ENCODE assay signal across 1 cellular context in the genomic region with DNA sequence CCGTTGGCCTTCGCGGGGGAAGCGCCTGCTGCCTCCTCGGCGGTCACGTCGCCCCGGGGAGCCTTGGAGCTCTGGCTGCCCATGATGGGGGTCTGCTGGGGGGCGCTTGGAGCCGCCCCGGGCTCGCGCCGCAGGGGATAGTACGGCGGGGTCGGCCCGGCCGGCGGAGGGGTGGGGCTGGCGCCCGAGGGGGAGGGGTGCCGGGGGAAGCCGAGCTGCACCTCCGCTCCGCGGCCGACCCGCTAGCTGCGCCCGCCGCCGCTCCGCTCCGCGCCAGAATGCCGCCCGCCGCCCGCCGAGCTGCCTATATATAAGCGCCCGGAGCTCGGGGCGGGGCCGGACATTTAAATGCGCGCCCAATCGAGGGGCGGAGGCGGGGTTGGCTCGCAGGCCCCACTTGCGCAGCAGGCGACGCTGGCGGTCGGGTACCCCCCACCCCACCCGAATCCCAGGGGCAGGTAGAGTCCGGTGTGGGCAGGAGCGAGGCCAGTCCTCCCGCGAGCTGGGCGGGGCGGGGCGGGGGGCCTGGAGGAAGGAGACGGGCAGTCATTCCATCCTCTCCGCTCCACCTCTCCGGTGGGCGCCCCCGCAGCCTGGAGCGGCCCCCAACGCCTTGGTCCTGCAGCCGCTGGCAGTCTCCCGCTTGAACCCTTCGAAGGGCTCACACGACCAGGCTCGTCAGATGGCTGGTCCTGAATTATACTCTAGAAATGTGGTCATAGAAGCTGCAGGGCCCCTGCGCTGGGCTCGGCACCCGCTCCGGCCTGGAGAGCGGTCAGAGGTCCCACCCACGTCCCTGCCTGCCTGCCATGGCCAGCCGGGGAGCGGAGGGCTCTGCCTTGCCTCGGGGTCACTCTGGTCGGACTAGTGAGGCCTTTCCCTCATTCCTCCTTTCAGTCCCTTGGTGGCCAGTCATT.
TF ChIP-seq lines count a peak whose summit lies in the region.

A gene with protein sequence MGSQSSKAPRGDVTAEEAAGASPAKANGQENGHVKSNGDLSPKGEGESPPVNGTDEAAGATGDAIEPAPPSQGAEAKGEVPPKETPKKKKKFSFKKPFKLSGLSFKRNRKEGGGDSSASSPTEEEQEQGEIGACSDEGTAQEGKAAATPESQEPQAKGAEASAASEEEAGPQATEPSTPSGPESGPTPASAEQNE (minus strand): TSS at position 283 of the 917 bp plus-strand sequence. CDS start 200 bp downstream, at position 83.

TF ChIP-seq in HepG2, 621 proteins besides CTCF, POLR2A, EP300 and RAD21 (continued from another document and continues in another):
- TF ChIP-seq, protein P1, sequence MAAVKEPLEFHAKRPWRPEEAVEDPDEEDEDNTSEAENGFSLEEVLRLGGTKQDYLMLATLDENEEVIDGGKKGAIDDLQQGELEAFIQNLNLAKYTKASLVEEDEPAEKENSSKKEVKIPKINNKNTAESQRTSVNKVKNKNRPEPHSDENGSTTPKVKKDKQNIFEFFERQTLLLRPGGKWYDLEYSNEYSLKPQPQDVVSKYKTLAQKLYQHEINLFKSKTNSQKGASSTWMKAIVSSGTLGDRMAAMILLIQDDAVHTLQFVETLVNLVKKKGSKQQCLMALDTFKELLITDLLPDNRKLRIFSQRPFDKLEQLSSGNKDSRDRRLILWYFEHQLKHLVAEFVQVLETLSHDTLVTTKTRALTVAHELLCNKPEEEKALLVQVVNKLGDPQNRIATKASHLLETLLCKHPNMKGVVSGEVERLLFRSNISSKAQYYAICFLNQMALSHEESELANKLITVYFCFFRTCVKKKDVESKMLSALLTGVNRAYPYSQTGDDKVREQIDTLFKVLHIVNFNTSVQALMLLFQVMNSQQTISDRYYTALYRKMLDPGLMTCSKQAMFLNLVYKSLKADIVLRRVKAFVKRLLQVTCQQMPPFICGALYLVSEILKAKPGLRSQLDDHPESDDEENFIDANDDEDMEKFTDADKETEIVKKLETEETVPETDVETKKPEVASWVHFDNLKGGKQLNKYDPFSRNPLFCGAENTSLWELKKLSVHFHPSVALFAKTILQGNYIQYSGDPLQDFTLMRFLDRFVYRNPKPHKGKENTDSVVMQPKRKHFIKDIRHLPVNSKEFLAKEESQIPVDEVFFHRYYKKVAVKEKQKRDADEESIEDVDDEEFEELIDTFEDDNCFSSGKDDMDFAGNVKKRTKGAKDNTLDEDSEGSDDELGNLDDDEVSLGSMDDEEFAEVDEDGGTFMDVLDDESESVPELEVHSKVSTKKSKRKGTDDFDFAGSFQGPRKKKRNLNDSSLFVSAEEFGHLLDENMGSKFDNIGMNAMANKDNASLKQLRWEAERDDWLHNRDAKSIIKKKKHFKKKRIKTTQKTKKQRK (IDR thresholded peaks at IDR 0.05; ENCODE audit: low read length) = no peak
- TF ChIP-seq DR1 (CRISPR knock-in tag; IDR thresholded peaks at IDR 0.05) (peak; percentile 97), YY1 (IDR thresholded peaks at IDR 0.05; ENCODE audit: insufficient read depth, insufficient replicate concordance, low read depth, low read length) (peak; percentile 78), RBAK (CRISPR knock-in tag; IDR thresholded peaks at IDR 0.05) (no peak), SKI (IDR thresholded peaks at IDR 0.05; ENCODE audit: partially characterized antibody) (no peak), RFXANK (CRISPR knock-in tag; IDR thresholded peaks at IDR 0.05) (0 out of 2 replicates have a peak, but pooled peaks have one; percentile 47), PHF8 (CRISPR knock-in tag; IDR thresholded peaks at IDR 0.05) (peak; percentile 31), RNF2 (conservative IDR thresholded peaks at IDR 0.05; ENCODE audit: low read depth) (no peak), ZNF737 (CRISPR knock-in tag; IDR thresholded peaks at IDR 0.05; ENCODE audit: borderline replicate concordance) (no peak), ISL2 (CRISPR knock-in tag; IDR thresholded peaks at IDR 0.05) (peak; percentile 48), ZSCAN21 (CRISPR knock-in tag; IDR thresholded peaks at IDR 0.05; ENCODE audit: borderline replicate concordance) (no peak), ZNF879 (CRISPR knock-in tag; IDR thresholded peaks at IDR 0.05) (no peak), ZNF773 (CRISPR knock-in tag; IDR thresholded peaks at IDR 0.05; ENCODE audit: borderline replicate concordance) (no peak), AHR (CRISPR knock-in tag; IDR thresholded peaks at IDR 0.05) (no peak), ZNF761 (CRISPR knock-in tag; conservative IDR thresholded peaks at IDR 0.05) (0 out of 2 replicates have a peak, but pooled peaks have one; percentile 43), ARNT2 (CRISPR knock-in tag; IDR thresholded peaks at IDR 0.05; ENCODE audit: low read depth) (peak; percentile 44), PHF21A (CRISPR knock-in tag; IDR thresholded peaks at IDR 0.05) (no peak), ZNF598 (CRISPR knock-in tag; IDR thresholded peaks at IDR 0.05; ENCODE audit: borderline replicate concordance) (peak; percentile 59; the same call in 1 of the 2 replicates), ATF7-NPFF (CRISPR knock-in tag; IDR thresholded peaks at IDR 0.05; ENCODE audit: low read depth) (no peak), ZNF724P (CRISPR knock-in tag; IDR thresholded peaks at IDR 0.05; ENCODE audit: borderline replicate concordance) (peak; percentile 59; the same call in 1 of the 2 replicates), HNRNPH1 (optimal IDR thresholded peaks at IDR 0.05; ENCODE audit: low read depth, low read length) (no peak), ZNF143 (CRISPR knock-in tag; IDR thresholded peaks at IDR 0.05) (no peak), ZNF224 (CRISPR knock-in tag; IDR thresholded peaks at IDR 0.05) (peak; percentile 61; the same call in 1 of the 2 replicates), SOX5 (CRISPR knock-in tag; IDR thresholded peaks at IDR 0.05; ENCODE audit: borderline replicate concordance) (0 out of 2 replicates have a peak, but pooled peaks have one; percentile 18)
- TF ChIP-seq, protein P2, sequence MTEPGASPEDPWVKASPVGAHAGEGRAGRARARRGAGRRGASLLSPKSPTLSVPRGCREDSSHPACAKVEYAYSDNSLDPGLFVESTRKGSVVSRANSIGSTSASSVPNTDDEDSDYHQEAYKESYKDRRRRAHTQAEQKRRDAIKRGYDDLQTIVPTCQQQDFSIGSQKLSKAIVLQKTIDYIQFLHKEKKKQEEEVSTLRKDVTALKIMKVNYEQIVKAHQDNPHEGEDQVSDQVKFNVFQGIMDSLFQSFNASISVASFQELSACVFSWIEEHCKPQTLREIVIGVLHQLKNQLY (CRISPR knock-in tag; IDR thresholded peaks at IDR 0.05) = no peak
- TF ChIP-seq, protein P3, sequence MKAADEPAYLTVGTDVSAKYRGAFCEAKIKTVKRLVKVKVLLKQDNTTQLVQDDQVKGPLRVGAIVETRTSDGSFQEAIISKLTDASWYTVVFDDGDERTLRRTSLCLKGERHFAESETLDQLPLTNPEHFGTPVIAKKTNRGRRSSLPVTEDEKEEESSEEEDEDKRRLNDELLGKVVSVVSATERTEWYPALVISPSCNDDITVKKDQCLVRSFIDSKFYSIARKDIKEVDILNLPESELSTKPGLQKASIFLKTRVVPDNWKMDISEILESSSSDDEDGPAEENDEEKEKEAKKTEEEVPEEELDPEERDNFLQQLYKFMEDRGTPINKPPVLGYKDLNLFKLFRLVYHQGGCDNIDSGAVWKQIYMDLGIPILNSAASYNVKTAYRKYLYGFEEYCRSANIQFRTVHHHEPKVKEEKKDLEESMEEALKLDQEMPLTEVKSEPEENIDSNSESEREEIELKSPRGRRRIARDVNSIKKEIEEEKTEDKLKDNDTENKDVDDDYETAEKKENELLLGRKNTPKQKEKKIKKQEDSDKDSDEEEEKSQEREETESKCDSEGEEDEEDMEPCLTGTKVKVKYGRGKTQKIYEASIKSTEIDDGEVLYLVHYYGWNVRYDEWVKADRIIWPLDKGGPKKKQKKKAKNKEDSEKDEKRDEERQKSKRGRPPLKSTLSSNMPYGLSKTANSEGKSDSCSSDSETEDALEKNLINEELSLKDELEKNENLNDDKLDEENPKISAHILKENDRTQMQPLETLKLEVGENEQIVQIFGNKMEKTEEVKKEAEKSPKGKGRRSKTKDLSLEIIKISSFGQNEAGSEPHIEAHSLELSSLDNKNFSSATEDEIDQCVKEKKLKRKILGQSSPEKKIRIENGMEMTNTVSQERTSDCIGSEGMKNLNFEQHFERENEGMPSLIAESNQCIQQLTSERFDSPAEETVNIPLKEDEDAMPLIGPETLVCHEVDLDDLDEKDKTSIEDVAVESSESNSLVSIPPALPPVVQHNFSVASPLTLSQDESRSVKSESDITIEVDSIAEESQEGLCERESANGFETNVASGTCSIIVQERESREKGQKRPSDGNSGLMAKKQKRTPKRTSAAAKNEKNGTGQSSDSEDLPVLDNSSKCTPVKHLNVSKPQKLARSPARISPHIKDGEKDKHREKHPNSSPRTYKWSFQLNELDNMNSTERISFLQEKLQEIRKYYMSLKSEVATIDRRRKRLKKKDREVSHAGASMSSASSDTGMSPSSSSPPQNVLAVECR (CRISPR knock-in tag; IDR thresholded peaks at IDR 0.05; ENCODE audit: borderline replicate concordance) = peak; percentile 73
- TF ChIP-seq, protein P4, sequence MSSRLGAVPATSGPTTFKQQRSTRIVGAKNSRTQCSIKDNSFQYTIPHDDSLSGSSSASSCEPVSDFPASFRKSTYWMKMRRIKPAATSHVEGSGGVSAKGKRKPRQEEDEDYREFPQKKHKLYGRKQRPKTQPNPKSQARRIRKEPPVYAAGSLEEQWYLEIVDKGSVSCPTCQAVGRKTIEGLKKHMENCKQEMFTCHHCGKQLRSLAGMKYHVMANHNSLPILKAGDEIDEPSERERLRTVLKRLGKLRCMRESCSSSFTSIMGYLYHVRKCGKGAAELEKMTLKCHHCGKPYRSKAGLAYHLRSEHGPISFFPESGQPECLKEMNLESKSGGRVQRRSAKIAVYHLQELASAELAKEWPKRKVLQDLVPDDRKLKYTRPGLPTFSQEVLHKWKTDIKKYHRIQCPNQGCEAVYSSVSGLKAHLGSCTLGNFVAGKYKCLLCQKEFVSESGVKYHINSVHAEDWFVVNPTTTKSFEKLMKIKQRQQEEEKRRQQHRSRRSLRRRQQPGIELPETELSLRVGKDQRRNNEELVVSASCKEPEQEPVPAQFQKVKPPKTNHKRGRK (CRISPR knock-in tag; IDR thresholded peaks at IDR 0.05) = no peak
- TF ChIP-seq, protein P5, sequence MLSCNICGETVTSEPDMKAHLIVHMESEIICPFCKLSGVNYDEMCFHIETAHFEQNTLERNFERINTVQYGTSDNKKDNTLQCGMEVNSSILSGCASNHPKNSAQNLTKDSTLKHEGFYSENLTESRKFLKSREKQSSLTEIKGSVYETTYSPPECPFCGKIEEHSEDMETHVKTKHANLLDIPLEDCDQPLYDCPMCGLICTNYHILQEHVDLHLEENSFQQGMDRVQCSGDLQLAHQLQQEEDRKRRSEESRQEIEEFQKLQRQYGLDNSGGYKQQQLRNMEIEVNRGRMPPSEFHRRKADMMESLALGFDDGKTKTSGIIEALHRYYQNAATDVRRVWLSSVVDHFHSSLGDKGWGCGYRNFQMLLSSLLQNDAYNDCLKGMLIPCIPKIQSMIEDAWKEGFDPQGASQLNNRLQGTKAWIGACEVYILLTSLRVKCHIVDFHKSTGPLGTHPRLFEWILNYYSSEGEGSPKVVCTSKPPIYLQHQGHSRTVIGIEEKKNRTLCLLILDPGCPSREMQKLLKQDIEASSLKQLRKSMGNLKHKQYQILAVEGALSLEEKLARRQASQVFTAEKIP (CRISPR knock-in tag; IDR thresholded peaks at IDR 0.05; ENCODE audit: borderline replicate concordance) = no peak
- TF ChIP-seq, protein P6, sequence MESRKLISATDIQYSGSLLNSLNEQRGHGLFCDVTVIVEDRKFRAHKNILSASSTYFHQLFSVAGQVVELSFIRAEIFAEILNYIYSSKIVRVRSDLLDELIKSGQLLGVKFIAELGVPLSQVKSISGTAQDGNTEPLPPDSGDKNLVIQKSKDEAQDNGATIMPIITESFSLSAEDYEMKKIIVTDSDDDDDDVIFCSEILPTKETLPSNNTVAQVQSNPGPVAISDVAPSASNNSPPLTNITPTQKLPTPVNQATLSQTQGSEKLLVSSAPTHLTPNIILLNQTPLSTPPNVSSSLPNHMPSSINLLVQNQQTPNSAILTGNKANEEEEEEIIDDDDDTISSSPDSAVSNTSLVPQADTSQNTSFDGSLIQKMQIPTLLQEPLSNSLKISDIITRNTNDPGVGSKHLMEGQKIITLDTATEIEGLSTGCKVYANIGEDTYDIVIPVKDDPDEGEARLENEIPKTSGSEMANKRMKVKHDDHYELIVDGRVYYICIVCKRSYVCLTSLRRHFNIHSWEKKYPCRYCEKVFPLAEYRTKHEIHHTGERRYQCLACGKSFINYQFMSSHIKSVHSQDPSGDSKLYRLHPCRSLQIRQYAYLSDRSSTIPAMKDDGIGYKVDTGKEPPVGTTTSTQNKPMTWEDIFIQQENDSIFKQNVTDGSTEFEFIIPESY (CRISPR knock-in tag; IDR thresholded peaks at IDR 0.05) = no peak
- TF ChIP-seq, protein P7, sequence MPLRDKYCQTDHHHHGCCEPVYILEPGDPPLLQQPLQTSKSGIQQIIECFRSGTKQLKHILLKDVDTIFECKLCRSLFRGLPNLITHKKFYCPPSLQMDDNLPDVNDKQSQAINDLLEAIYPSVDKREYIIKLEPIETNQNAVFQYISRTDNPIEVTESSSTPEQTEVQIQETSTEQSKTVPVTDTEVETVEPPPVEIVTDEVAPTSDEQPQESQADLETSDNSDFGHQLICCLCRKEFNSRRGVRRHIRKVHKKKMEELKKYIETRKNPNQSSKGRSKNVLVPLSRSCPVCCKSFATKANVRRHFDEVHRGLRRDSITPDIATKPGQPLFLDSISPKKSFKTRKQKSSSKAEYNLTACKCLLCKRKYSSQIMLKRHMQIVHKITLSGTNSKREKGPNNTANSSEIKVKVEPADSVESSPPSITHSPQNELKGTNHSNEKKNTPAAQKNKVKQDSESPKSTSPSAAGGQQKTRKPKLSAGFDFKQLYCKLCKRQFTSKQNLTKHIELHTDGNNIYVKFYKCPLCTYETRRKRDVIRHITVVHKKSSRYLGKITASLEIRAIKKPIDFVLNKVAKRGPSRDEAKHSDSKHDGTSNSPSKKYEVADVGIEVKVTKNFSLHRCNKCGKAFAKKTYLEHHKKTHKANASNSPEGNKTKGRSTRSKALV (CRISPR knock-in tag; IDR thresholded peaks at IDR 0.05) = 0 out of 2 replicates have a peak, but pooled peaks have one; percentile 47
- TF ChIP-seq, protein P8, sequence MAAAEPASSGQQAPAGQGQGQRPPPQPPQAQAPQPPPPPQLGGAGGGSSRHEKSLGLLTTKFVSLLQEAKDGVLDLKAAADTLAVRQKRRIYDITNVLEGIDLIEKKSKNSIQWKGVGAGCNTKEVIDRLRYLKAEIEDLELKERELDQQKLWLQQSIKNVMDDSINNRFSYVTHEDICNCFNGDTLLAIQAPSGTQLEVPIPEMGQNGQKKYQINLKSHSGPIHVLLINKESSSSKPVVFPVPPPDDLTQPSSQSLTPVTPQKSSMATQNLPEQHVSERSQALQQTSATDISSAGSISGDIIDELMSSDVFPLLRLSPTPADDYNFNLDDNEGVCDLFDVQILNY (CRISPR knock-in tag; conservative IDR thresholded peaks at IDR 0.05) = no peak
- TF ChIP-seq, protein P9, sequence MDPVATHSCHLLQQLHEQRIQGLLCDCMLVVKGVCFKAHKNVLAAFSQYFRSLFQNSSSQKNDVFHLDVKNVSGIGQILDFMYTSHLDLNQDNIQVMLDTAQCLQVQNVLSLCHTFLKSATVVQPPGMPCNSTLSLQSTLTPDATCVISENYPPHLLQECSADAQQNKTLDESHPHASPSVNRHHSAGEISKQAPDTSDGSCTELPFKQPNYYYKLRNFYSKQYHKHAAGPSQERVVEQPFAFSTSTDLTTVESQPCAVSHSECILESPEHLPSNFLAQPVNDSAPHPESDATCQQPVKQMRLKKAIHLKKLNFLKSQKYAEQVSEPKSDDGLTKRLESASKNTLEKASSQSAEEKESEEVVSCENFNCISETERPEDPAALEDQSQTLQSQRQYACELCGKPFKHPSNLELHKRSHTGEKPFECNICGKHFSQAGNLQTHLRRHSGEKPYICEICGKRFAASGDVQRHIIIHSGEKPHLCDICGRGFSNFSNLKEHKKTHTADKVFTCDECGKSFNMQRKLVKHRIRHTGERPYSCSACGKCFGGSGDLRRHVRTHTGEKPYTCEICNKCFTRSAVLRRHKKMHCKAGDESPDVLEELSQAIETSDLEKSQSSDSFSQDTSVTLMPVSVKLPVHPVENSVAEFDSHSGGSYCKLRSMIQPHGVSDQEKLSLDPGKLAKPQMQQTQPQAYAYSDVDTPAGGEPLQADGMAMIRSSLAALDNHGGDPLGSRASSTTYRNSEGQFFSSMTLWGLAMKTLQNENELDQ (CRISPR knock-in tag; IDR thresholded peaks at IDR 0.05; ENCODE audit: borderline replicate concordance) = no peak
